In the genomic region with DNA sequence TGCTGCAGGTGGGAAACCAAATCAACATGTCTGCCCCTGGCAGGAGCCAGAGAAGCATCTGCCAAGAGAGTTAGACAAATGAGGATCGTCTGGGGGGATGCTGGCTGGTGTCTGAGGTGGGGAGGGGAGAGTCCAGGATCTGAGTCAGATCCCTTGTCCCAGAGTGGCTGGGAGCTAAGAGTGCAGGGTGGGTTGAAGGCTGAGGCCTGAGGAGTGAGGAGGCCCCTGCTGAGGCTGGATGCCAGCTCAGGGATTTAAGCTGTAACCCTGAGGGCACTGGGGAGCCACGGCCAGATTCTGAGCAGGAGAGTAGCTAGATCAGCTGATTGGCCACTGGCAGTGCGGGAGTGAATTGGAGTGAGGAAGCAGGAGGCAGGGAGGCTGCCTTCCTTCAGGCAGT, we compare ENCODE assay signal across 19 cellular contexts.
DNase-seq lines count a peak whose midpoint lies in the region; ATAC-seq and TF ChIP-seq lines count a peak whose summit lies in the region.
"Had no signal": no experiment of that assay in that cellular context is flagged by ENCODE, and none has a peak within 500 bp of the region (broad histone marks: within the 10 kb centered on the region; RNA-seq: fewer than 3 reads in every experiment).

No MANE protein-coding gene starts in this region.

- no peak for TF ChIP-seq CTCF in GM23338 (conservative IDR thresholded peaks at IDR 0.05; ENCODE audit: low read depth in 2 of 2)
- no peak for TF ChIP-seq CTCF in Panc1 (IDR thresholded peaks at IDR 0.05)
- TF ChIP-seq CTCF in hepatocyte (IDR thresholded peaks at IDR 0.05; ENCODE audit: poor library complexity): no peak
- no peak for TF ChIP-seq CTCF in H9 (conservative IDR thresholded peaks at IDR 0.05)

- H3K4me2 ChIP-seq in GM23338: no peak overlapping the region
- H3K4me2 ChIP-seq in hepatocyte: no peak overlapping the region
- H3K4me2 ChIP-seq in trophoblast cell (ENCODE audit: low read length): peak overlapping the region; percentile 17
- no peak overlapping the region for H3K4me2 ChIP-seq in H9 (ENCODE audit: insufficient read depth, insufficient read length, low read length)

- H2BK120ac ChIP-seq in trophoblast cell (ENCODE audit: insufficient read depth, low read length, poor library complexity) (peak overlapping the region; percentile 22), H9 (ENCODE audit: low read depth, low read length, poor library complexity, severe bottlenecking) (no peak overlapping the region)

- no peak overlapping the region for H2BK15ac ChIP-seq in H9 (ENCODE audit: low read depth, low read length)

- H3T11ph ChIP-seq in H9 (ENCODE audit: low read length): no peak overlapping the region

- H3K9me3 Mint-ChIP-seq in GM23338 (no peaks in the 10 kb centered on the region), H9 (no peaks in the 10 kb centered on the region)
- H3K9me3 Mint-ChIP-seq in activated naive CD4-positive, alpha-beta T cell treated with anti-CD3 and anti-CD28 coated beads, Interleukin-2, amount 50 U/mL, for 72 hours: no peaks in the 10 kb centered on the region
- H3K9me3 Mint-ChIP-seq: activated naive CD8-positive, alpha-beta T cell treated with anti-CD3 and anti-CD28 coated beads for 36 hours; T-helper 2 cell treated with Interferon-gamma antibody and Interleukin-4, amounts not matched to agents 5 μg/mL and 100 μg/mL, for 36 hours had no signal

- no peaks in the 10 kb centered on the region for H3K79me2 ChIP-seq in GM23338 (replicated peaks; ENCODE audit: insufficient read depth)
- no peaks in the 10 kb centered on the region for H3K79me2 ChIP-seq in hepatocyte
- peaks cover 4% of the 10 kb centered on the region for H3K79me2 ChIP-seq in trophoblast cell (ENCODE audit: control insufficient read depth, insufficient read depth, low read length, poor library complexity)
- H3K79me2 ChIP-seq in H9 (ENCODE audit: insufficient read depth, low read length): no peaks in the 10 kb centered on the region

- H2BK5ac ChIP-seq in trophoblast cell (ENCODE audit: low read depth, low read length, poor library complexity) (no peak overlapping the region), H9 (ENCODE audit: insufficient read length, low read length) (no peak overlapping the region)

- peak overlapping the region; percentile 3 for H4K91ac ChIP-seq in trophoblast cell (ENCODE audit: low read depth, low read length)
- no peak overlapping the region for H4K91ac ChIP-seq in H9 (ENCODE audit: insufficient read length, low read depth, low read length)

- H4K12ac ChIP-seq in trophoblast cell (ENCODE audit: low read depth, low read length): no peak overlapping the region

- no peak overlapping the region for H3K9ac ChIP-seq in trophoblast cell (ENCODE audit: low read length)
- H3K9ac ChIP-seq in H9 (ENCODE audit: extremely low read depth, insufficient read length, low read length): no peak overlapping the region
- H3K9ac ChIP-seq: GM23248 had no signal

- H2AK5ac ChIP-seq in trophoblast cell (ENCODE audit: low read length): no peak overlapping the region
- H2AK5ac ChIP-seq in H9 (ENCODE audit: insufficient read length, low read length): no peak overlapping the region

- H3K23ac ChIP-seq in trophoblast cell (ENCODE audit: low read length): no peak overlapping the region
- H3K23ac ChIP-seq in H9 (ENCODE audit: insufficient read length, low read depth, low read length): no peak overlapping the region

- H4K20me1 ChIP-seq in GM23338 (replicated peaks; ENCODE audit: insufficient read depth) (no peaks in the 10 kb centered on the region), hepatocyte (ENCODE audit: insufficient read depth, poor library complexity, severe bottlenecking) (no peaks in the 10 kb centered on the region), H9 (ENCODE audit: control insufficient read depth, insufficient read depth, insufficient read length) (no peaks in the 10 kb centered on the region)

- H3K9me3 ChIP-seq in Panc1 (ENCODE audit: control insufficient read depth, insufficient read depth, low read depth, low read length) (no peaks in the 10 kb centered on the region), hepatocyte (ENCODE audit: low read depth) (no peaks in the 10 kb centered on the region), trophoblast cell (ENCODE audit: insufficient read depth, low read depth, low read length) (no peaks in the 10 kb centered on the region), H9 (ENCODE audit: control insufficient read depth, low read depth, low read length) (no peaks in the 10 kb centered on the region)
- H3K9me3 ChIP-seq: gastrocnemius medialis, SJSA1, thoracic aorta had no signal

- no peak overlapping the region for H4K8ac ChIP-seq in trophoblast cell (ENCODE audit: low read depth, low read length)
- H4K8ac ChIP-seq in H9 (replicated peaks; ENCODE audit: insufficient read length, low read depth, low read length): no peak overlapping the region

- CTCF ChIA-PET in Panc1 (lab: Charles Lee): no interaction called here

- no peaks in the 10 kb centered on the region for H3K27me3 ChIP-seq in GM23338 (ENCODE audit: insufficient read depth)
- no peaks in the 10 kb centered on the region for H3K27me3 ChIP-seq in Panc1 (ENCODE audit: control insufficient read depth, insufficient read depth, low read length)
- no peaks in the 10 kb centered on the region for H3K27me3 ChIP-seq in hepatocyte
- no peaks in the 10 kb centered on the region for H3K27me3 ChIP-seq in trophoblast cell (ENCODE audit: insufficient read depth, low read length)
- H3K27me3 ChIP-seq in H9 (ENCODE audit: insufficient read depth, low read length): no peaks in the 10 kb centered on the region
- H3K27me3 ChIP-seq: gastrocnemius medialis, SJSA1 had no signal

- ATAC-seq in GM23338 (no peak), Panc1 (0 out of 2 replicates have a peak, but pooled peaks have one; percentile 32)
- ATAC-seq in activated naive CD4-positive, alpha-beta T cell treated with anti-CD3 and anti-CD28 coated beads, Interleukin-2, amount 50 U/mL, for 72 hours: no peak

- peaks cover 13% of the 10 kb centered on the region for H3K27me3 Mint-ChIP-seq in GM23338 (ENCODE audit: insufficient read depth, low read depth, poor library complexity)
- H3K27me3 Mint-ChIP-seq in H9 (ENCODE audit: low read depth): no peaks in the 10 kb centered on the region; the same call in 1 of the 2 replicates
- H3K27me3 Mint-ChIP-seq: activated naive CD8-positive, alpha-beta T cell treated with anti-CD3 and anti-CD28 coated beads for 36 hours had no signal

- H3K36me3 ChIP-seq in GM23338 (ENCODE audit: insufficient read depth): no peaks in the 10 kb centered on the region
- no peaks in the 10 kb centered on the region for H3K36me3 ChIP-seq in Panc1 (ENCODE audit: control insufficient read depth, insufficient read depth, low read length)
- H3K36me3 ChIP-seq in hepatocyte (replicated peaks; ENCODE audit: insufficient read depth, low read depth): no peaks in the 10 kb centered on the region
- H3K36me3 ChIP-seq in trophoblast cell (ENCODE audit: control insufficient read depth in 1 of 2, insufficient read depth in 2 of 2, low read length in 2 of 2): no peaks in the 10 kb centered on the region
- H3K36me3 ChIP-seq: gastrocnemius medialis, SJSA1, thoracic aorta had no signal

- in situ Hi-C loops in Panc1 (cut with HindIII; ENCODE audit: low pct_unique_long_range_greater_than_20kb, low sequenced_read_pairs): no loop called here

- H3K79me1 ChIP-seq in trophoblast cell (ENCODE audit: low read length): peaks cover 16% of the 10 kb centered on the region
- H3K79me1 ChIP-seq in H9 (ENCODE audit: insufficient read depth, low read depth, low read length, poor library complexity, severe bottlenecking): no peaks in the 10 kb centered on the region

- peaks cover 24% of the 10 kb centered on the region for H3K4me1 ChIP-seq in GM23338 (ENCODE audit: insufficient read depth)
- H3K4me1 ChIP-seq in Panc1 (ENCODE audit: control insufficient read depth, insufficient read depth, low read length): no peaks in the 10 kb centered on the region; the same call in 1 of the 2 replicates
- H3K4me1 ChIP-seq in hepatocyte (ENCODE audit: insufficient read depth): peaks cover 51% of the 10 kb centered on the region
- peaks cover 40 to 41% of the 10 kb centered on the region in 2 experiments for H3K4me1 ChIP-seq in trophoblast cell (ENCODE audit: control insufficient read depth in 1 of 2, insufficient read depth in 2 of 2, low read length in 2 of 2)
- peaks cover 4% of the 10 kb centered on the region; the same call in 1 of the 2 replicates for H3K4me1 ChIP-seq in H9 (ENCODE audit: insufficient read depth, low read length)

- no peak overlapping the region for H3K4me3 ChIP-seq in GM23338
- H3K4me3 ChIP-seq in Panc1 (ENCODE audit: low read depth in 2 of 2, low read length in 2 of 2): no peak overlapping the region
- no peak overlapping the region for H3K4me3 ChIP-seq in hepatocyte
- H3K4me3 ChIP-seq in trophoblast cell (ENCODE audit: low read depth, low read length): no peak overlapping the region
- H3K4me3 ChIP-seq: gastrocnemius medialis, GM23248, SJSA1, thoracic aorta had no signal

- no peak overlapping the region for H2BK20ac ChIP-seq in H9 (ENCODE audit: low read depth, low read length, poor library complexity, severe bottlenecking)

- intact Hi-C loops in Panc1 (cut with micrococcal nuclease; ENCODE audit: unreplicated experiment): no loop called here

- H3K4me1 Mint-ChIP-seq in GM23338: peaks cover 40% of the 10 kb centered on the region
- peaks cover 35 to 44% of the 10 kb centered on the region in 2 experiments for H3K4me1 Mint-ChIP-seq in H9
- H3K4me1 Mint-ChIP-seq: activated naive CD8-positive, alpha-beta T cell treated with anti-CD3 and anti-CD28 coated beads for 36 hours had no signal

- H3K4ac ChIP-seq in trophoblast cell (ENCODE audit: low read depth, low read length) (no peak overlapping the region), H9 (ENCODE audit: low read depth, low read length) (no peak overlapping the region)

- no peaks in the 10 kb centered on the region for H3F3A ChIP-seq in GM23338 (replicated peaks; ENCODE audit: low read depth)

- no TSS peak for BruUV-seq in Panc1 (replicated peaks; lab: Mats Ljungman, UMichigan)

- H3K36me3 Mint-ChIP-seq in GM23338 (ENCODE audit: low read depth) (no peaks in the 10 kb centered on the region), H9 (ENCODE audit: insufficient read depth in 1 of 3, low read depth in 3 of 3) (no peaks in the 10 kb centered on the region)
- H3K36me3 Mint-ChIP-seq in activated naive CD4-positive, alpha-beta T cell treated with anti-CD3 and anti-CD28 coated beads, Interleukin-2, amount 50 U/mL, for 72 hours: no peaks in the 10 kb centered on the region
- H3K36me3 Mint-ChIP-seq: activated naive CD8-positive, alpha-beta T cell treated with anti-CD3 and anti-CD28 coated beads for 36 hours had no signal

- H3K18ac ChIP-seq in trophoblast cell (ENCODE audit: low read length): no peak overlapping the region
- H3K18ac ChIP-seq in H9 (ENCODE audit: insufficient read length, low read depth, low read length): no peak overlapping the region

- no peak overlapping the region for H3K56ac ChIP-seq in H9 (ENCODE audit: insufficient read length, low read depth, low read length)

- H3K27ac ChIP-seq in GM23338 (ENCODE audit: low read depth) (no peak overlapping the region), Panc1 (ENCODE audit: low read length) (no peak overlapping the region), hepatocyte (peak overlapping the region; percentile 84), trophoblast cell (ENCODE audit: low read depth, low read length) (peak overlapping the region; percentile 87), H9 (ENCODE audit: insufficient read length, low read depth, low read length) (no peak overlapping the region)
- H3K27ac ChIP-seq: gastrocnemius medialis, GM23248, SJSA1 had no signal

- H4K5ac ChIP-seq in H9 (ENCODE audit: insufficient read length, low read depth, low read length): no peak overlapping the region

- H3K27ac Mint-ChIP-seq in GM23338 (0 out of 2 replicates have a peak overlapping the region, but pooled peaks have one; percentile 72), H9 (peak overlapping the region in 1 of 3 experiments; percentile 52; a peak in 3 of 7 replicates)
- H3K27ac Mint-ChIP-seq in activated naive CD4-positive, alpha-beta T cell treated with anti-CD3 and anti-CD28 coated beads, Interleukin-2, amount 50 U/mL, for 72 hours: no peak overlapping the region
- H3K27ac Mint-ChIP-seq: activated naive CD8-positive, alpha-beta T cell treated with anti-CD3 and anti-CD28 coated beads for 36 hours; T-helper 2 cell treated with Interferon-gamma antibody and Interleukin-4, amounts not matched to agents 5 μg/mL and 100 μg/mL, for 36 hours had no signal

- POLR2A ChIA-PET in Panc1 (lab: Charles Lee): no interaction called here

- H3K4me3 Mint-ChIP-seq in GM23338: no peak overlapping the region
- no peak overlapping the region for H3K4me3 Mint-ChIP-seq in H9
- H3K4me3 Mint-ChIP-seq: activated naive CD8-positive, alpha-beta T cell treated with anti-CD3 and anti-CD28 coated beads for 36 hours; T-helper 2 cell treated with Interferon-gamma antibody and Interleukin-4, amounts not matched to agents 5 μg/mL and 100 μg/mL, for 36 hours had no signal

- H2BK12ac ChIP-seq in trophoblast cell (ENCODE audit: low read length) (peak overlapping the region; percentile 2), H9 (ENCODE audit: insufficient read length, low read depth, low read length) (no peak overlapping the region)

- no peaks in the 10 kb centered on the region for H3K9me2 ChIP-seq in GM23338 (ENCODE audit: insufficient read depth)
- no peaks in the 10 kb centered on the region for H3K9me2 ChIP-seq in hepatocyte (replicated peaks; ENCODE audit: insufficient read depth)

- no peaks in the 10 kb centered on the region for H3K23me2 ChIP-seq in H9 (ENCODE audit: insufficient read length, low read depth, low read length, poor library complexity, severe bottlenecking)

- H3K14ac ChIP-seq in trophoblast cell (ENCODE audit: low read length) (peak overlapping the region; percentile 0), H9 (ENCODE audit: insufficient read depth, low read length) (no peak overlapping the region)

- no peak for DNase-seq in GM23338 (ENCODE audit: low spot score)
- no peak for DNase-seq in Panc1 (ENCODE audit: low read depth, low spot score)
- no peak for DNase-seq in hepatocyte (ENCODE audit: low spot score)
- DNase-seq in trophoblast cell: peak; percentile 38 to 54
- DNase-seq in H9: no peak
- DNase-seq in C1 segment of cervical spinal cord (lab: John Stamatoyannopoulos, UW): no peak
- no peak for DNase-seq in activated naive CD4-positive, alpha-beta T cell treated with anti-CD3 and anti-CD28 coated beads, Interleukin-2, amount 50 U/mL, for 72 hours (ENCODE audit: low spot score in 2 of 2)
- DNase-seq: activated CD4-positive, CD25-positive, alpha-beta regulatory T cell; activated CD8-positive, alpha-beta memory T cell treated with anti-CD3 and anti-CD28 coated beads for 24 hours; activated naive CD8-positive, alpha-beta T cell treated with anti-CD3 and anti-CD28 coated beads for 36 hours; EL; gastrocnemius medialis; GM23248; NCI-H1417 treated with DMSO at 0.1 percent for 48 hours; retina; stimulated activated CD4-positive, alpha-beta T cell treated with anti-CD3 and anti-CD28 coated beads, Interleukin-12 subunit alpha, Interleukin-12 subunit beta, amount 100 ng/mL, for 4 hours had no signal

- H2AFZ ChIP-seq in GM23338 (no peak overlapping the region), hepatocyte (no peak overlapping the region), trophoblast cell (ENCODE audit: insufficient read depth, low read length, poor library complexity) (no peak overlapping the region), H9 (ENCODE audit: low read length) (no peak overlapping the region)
- H2AFZ ChIP-seq: GM23248 had no signal

- 49% methylated on average over 3 of the region's 3 CpGs for WGBS in hepatocyte (ENCODE audit: low lambda C conversion rate, missing lambda C conversion rate)
- no CpG with 5 or more reads among the region's 3 CpGs for WGBS in trophoblast cell (ENCODE audit: extremely low coverage, insufficient coverage, insufficient read length)
- WGBS in H9 (ENCODE audit: extremely low coverage, insufficient read length, low lambda C conversion rate): no CpG with 5 or more reads among the region's 3 CpGs

Comparison
In these comparisons a context has a peak if more than half of its experiments do, and no peak if none do; other contexts are left out.
1. DNase-seq: peak in trophoblast cell (2 of 2); none in GM23338 (single experiment), Panc1 (single experiment), hepatocyte (single experiment), H9 (single experiment), C1 segment of cervical spinal cord (0 of 14) and activated naive CD4-positive, alpha-beta T cell treated with anti-CD3 and anti-CD28 coated beads, Interleukin-2, amount 50 U/mL, for 72 hours (0 of 2).
2. H3K27ac ChIP-seq: peak in hepatocyte (single experiment) and trophoblast cell (single experiment); none in GM23338 (single experiment), Panc1 (single experiment) and H9 (single experiment).